Comparison of ENCODE assay signal across 15 cellular contexts in genomic region chr3:71251156-71251775, GRCh38.
DNase-seq lines count a peak whose midpoint lies in the region; ATAC-seq and TF ChIP-seq lines count a peak whose summit lies in the region.
"Had no signal": no experiment of that assay in that cellular context is flagged by ENCODE, and none has a peak within 500 bp of the region (broad histone marks: within the 10 kb centered on the region; RNA-seq: fewer than 3 reads in every experiment).

No MANE protein-coding gene starts in this region.

- H3K27me3 Mint-ChIP-seq in activated CD4-positive, alpha-beta T cell treated with anti-CD3 and anti-CD28 coated beads for 36 hours = no peaks in the 10 kb centered on the region
- no peaks in the 10 kb centered on the region for H3K27me3 Mint-ChIP-seq in activated CD4-positive, alpha-beta T cell treated with anti-CD3 and anti-CD28 coated beads, Interleukin-2, amount 10 ng/mL, durations not matched to agents 24 days and 14 days
- H3K27me3 Mint-ChIP-seq in progenitor cell of endocrine pancreas = no peaks in the 10 kb centered on the region

- H3K27ac ChIP-seq in WERI-Rb-1 (no peak overlapping the region), testis (no peak overlapping the region)
- H3K27ac ChIP-seq: 22Rv1, cardiac muscle cell had no signal

- peaks cover 27% of the 10 kb centered on the region for H3K36me3 Mint-ChIP-seq in activated CD4-positive, alpha-beta T cell treated with anti-CD3 and anti-CD28 coated beads for 36 hours (ENCODE audit: low read depth)
- no peaks in the 10 kb centered on the region for H3K36me3 Mint-ChIP-seq in activated CD4-positive, alpha-beta T cell treated with anti-CD3 and anti-CD28 coated beads, Interleukin-2, amount 10 ng/mL, durations not matched to agents 24 days and 14 days (ENCODE audit: low read depth)
- H3K36me3 Mint-ChIP-seq in progenitor cell of endocrine pancreas (ENCODE audit: insufficient read depth) = peaks cover 9% of the 10 kb centered on the region
- H3K36me3 Mint-ChIP-seq: immature natural killer cell had no signal

- H3K27ac Mint-ChIP-seq in activated CD4-positive, alpha-beta T cell treated with anti-CD3 and anti-CD28 coated beads for 36 hours = peak overlapping the region; percentile 15
- H3K27ac Mint-ChIP-seq in activated CD4-positive, alpha-beta T cell treated with anti-CD3 and anti-CD28 coated beads, Interleukin-2, amount 10 ng/mL, durations not matched to agents 24 days and 14 days = no peak overlapping the region
- H3K27ac Mint-ChIP-seq in progenitor cell of endocrine pancreas = peak overlapping the region; percentile 67
- H3K27ac Mint-ChIP-seq: immature natural killer cell had no signal

- H3K36me3 ChIP-seq in WERI-Rb-1 (no peaks in the 10 kb centered on the region), testis (ENCODE audit: low read depth, missing control alignments) (no peaks in the 10 kb centered on the region)
- H3K36me3 ChIP-seq: cardiac muscle cell, right atrium auricular region had no signal

- POLR2A ChIA-PET in activated CD4-positive, alpha-beta T cell treated with anti-CD3 and anti-CD28 coated beads for 36 hours (lab: Charles Lee) = interaction anchor here (0.5 kb wide), 1 partner anchor 194 kb away, joined by 6 read pairs; no protein-coding TSS in a partner anchor

- peaks cover 3% of the 10 kb centered on the region for H3K9me3 Mint-ChIP-seq in activated CD4-positive, alpha-beta T cell treated with anti-CD3 and anti-CD28 coated beads for 36 hours (ENCODE audit: low read depth)
- peaks cover 3% of the 10 kb centered on the region for H3K9me3 Mint-ChIP-seq in activated CD4-positive, alpha-beta T cell treated with anti-CD3 and anti-CD28 coated beads, Interleukin-2, amount 10 ng/mL, durations not matched to agents 24 days and 14 days
- no peaks in the 10 kb centered on the region for H3K9me3 Mint-ChIP-seq in progenitor cell of endocrine pancreas (ENCODE audit: low read depth)
- H3K9me3 Mint-ChIP-seq: immature natural killer cell had no signal

- TF ChIP-seq POLR2A in NB4 (IDR thresholded peaks at IDR 0.05; ENCODE audit: extremely low read depth, insufficient read length) (no peak), testis (IDR thresholded peaks at IDR 0.05) (no peak)

- H3K4me1 Mint-ChIP-seq in activated CD4-positive, alpha-beta T cell treated with anti-CD3 and anti-CD28 coated beads for 36 hours = peaks cover 78% of the 10 kb centered on the region
- H3K4me1 Mint-ChIP-seq in activated CD4-positive, alpha-beta T cell treated with anti-CD3 and anti-CD28 coated beads, Interleukin-2, amount 10 ng/mL, durations not matched to agents 24 days and 14 days = peaks cover 5% of the 10 kb centered on the region
- H3K4me1 Mint-ChIP-seq in progenitor cell of endocrine pancreas (ENCODE audit: low read depth) = peaks cover 43% of the 10 kb centered on the region

- TF ChIP-seq CTCF in NB4 (IDR thresholded peaks at IDR 0.05; ENCODE audit: low read depth, low read length) = no peak
- TF ChIP-seq CTCF in progenitor cell of endocrine pancreas (IDR thresholded peaks at IDR 0.05; ENCODE audit: unreplicated experiment) = no peak
- TF ChIP-seq CTCF in WERI-Rb-1 (IDR thresholded peaks at IDR 0.05; ENCODE audit: low read depth, low read length) = no peak
- no peak for TF ChIP-seq CTCF in testis (IDR thresholded peaks at IDR 0.05)

- peak; percentile 35 for ATAC-seq in activated CD4-positive, alpha-beta T cell treated with anti-CD3 and anti-CD28 coated beads for 36 hours
- ATAC-seq in HG03520 (IDR thresholded peaks at IDR 0.05; ENCODE audit: unreplicated experiment) = no peak
- ATAC-seq: esophagus mucosa had no signal

- H3K27me3 ChIP-seq in WERI-Rb-1 (ENCODE audit: insufficient read depth, low read depth, severe bottlenecking) (no peaks in the 10 kb centered on the region), testis (no peaks in the 10 kb centered on the region)
- H3K27me3 ChIP-seq: cardiac muscle cell, right atrium auricular region had no signal

- no peaks in the 10 kb centered on the region for H3K9me3 ChIP-seq in WERI-Rb-1 (ENCODE audit: severe bottlenecking)
- H3K9me3 ChIP-seq in testis = no peaks in the 10 kb centered on the region
- H3K9me3 ChIP-seq: right atrium auricular region had no signal

- no peak overlapping the region for H3K4me3 Mint-ChIP-seq in activated CD4-positive, alpha-beta T cell treated with anti-CD3 and anti-CD28 coated beads for 36 hours
- H3K4me3 Mint-ChIP-seq in activated CD4-positive, alpha-beta T cell treated with anti-CD3 and anti-CD28 coated beads, Interleukin-2, amount 10 ng/mL, durations not matched to agents 24 days and 14 days = no peak overlapping the region
- H3K4me3 Mint-ChIP-seq in progenitor cell of endocrine pancreas (ENCODE audit: low read depth) = no peak overlapping the region
- H3K4me3 Mint-ChIP-seq: immature natural killer cell had no signal

- intact Hi-C loops in activated CD4-positive, alpha-beta T cell treated with anti-CD3 and anti-CD28 coated beads for 36 hours (cut with DNase I, micrococcal nuclease) = no loop called here
- intact Hi-C loops in activated CD4-positive, alpha-beta T cell treated with anti-CD3 and anti-CD28 coated beads, Interleukin-2, amount 10 ng/mL, durations not matched to agents 24 days and 14 days (cut with micrococcal nuclease) = no loop called here
- intact Hi-C loops in testis (cut with DNase I; ENCODE audit: low total_unique reads) = no loop called here

- H3K4me3 ChIP-seq in NB4 (ENCODE audit: low read depth, low read length) = no peak overlapping the region
- no peak overlapping the region for H3K4me3 ChIP-seq in WERI-Rb-1 (ENCODE audit: low read depth, low read length)
- no peak overlapping the region for H3K4me3 ChIP-seq in testis
- H3K4me3 ChIP-seq: cardiac muscle cell, right atrium auricular region had no signal

- no peak for DNase-seq in activated CD4-positive, alpha-beta T cell treated with anti-CD3 and anti-CD28 coated beads for 36 hours
- DNase-seq in activated CD4-positive, alpha-beta T cell treated with anti-CD3 and anti-CD28 coated beads, Interleukin-2, amount 10 ng/mL, durations not matched to agents 24 days and 14 days = no peak
- DNase-seq in NB4 (ENCODE audit: low read depth) = peak; percentile 23
- DNase-seq in dedifferentiated amniotic fluid mesenchymal stem cell (ENCODE audit: extremely low spot score) = peak; percentile 24
- DNase-seq in progenitor cell of endocrine pancreas (ENCODE audit: low spot score, unreplicated experiment) = no peak
- DNase-seq in WERI-Rb-1 = no peak
- DNase-seq in testis = no peak
- DNase-seq: immature natural killer cell, NCI-H1105, NCI-H446 had no signal

- 86 to 87% methylated on average over 8 of the region's 8 CpGs for WGBS in testis, 2 donors

- CTCF ChIA-PET in activated CD4-positive, alpha-beta T cell treated with anti-CD3 and anti-CD28 coated beads for 36 hours (lab: Charles Lee) = interaction anchor here (0.6 to 1.4 kb wide), 3 partner anchors 9 to 247 kb away, joined by 3 to 6 read pairs (median 3); no protein-coding TSS in a partner anchor

- H3K4me1 ChIP-seq in testis = peaks cover 13% of the 10 kb centered on the region

Comparison
In these comparisons a context has a peak if more than half of its experiments do, and no peak if none do; other contexts are left out.
1. DNase-seq: peak in NB4 (single experiment) and dedifferentiated amniotic fluid mesenchymal stem cell (single experiment); none in activated CD4-positive, alpha-beta T cell treated with anti-CD3 and anti-CD28 coated beads for 36 hours (single experiment), activated CD4-positive, alpha-beta T cell treated with anti-CD3 and anti-CD28 coated beads, Interleukin-2, amount 10 ng/mL, durations not matched to agents 24 days and 14 days (single experiment), progenitor cell of endocrine pancreas (single experiment), WERI-Rb-1 (single experiment) and testis (single experiment).